In genomic region chr18:74895686-74896085, GRCh38 we compare ENCODE assay signal across 16 cellular contexts.
A peak's percentile ranks its signal among the peaks of the same experiment; 100 is the strongest.
DNase-seq lines count a peak whose midpoint lies in the region; ATAC-seq and TF ChIP-seq lines count a peak whose summit lies in the region.
"Had no signal": no experiment of that assay in that cellular context is flagged by ENCODE, and none has a peak within 500 bp of the region (broad histone marks: within the 10 kb centered on the region; RNA-seq: fewer than 3 reads in every experiment).

No MANE protein-coding gene starts in this region.

- DNase-seq in A673 (ENCODE audit: low spot score) (peak; percentile 77), HCT116 (ENCODE audit: low read depth, low spot score) (peak; percentile 6), SK-N-SH (no peak), foreskin melanocyte (peak; percentile 56), SHP77 treated with DMSO at 0.1 percent for 48 hours (lab: John Stamatoyannopoulos, UW) (no peak), DMS79 treated with DMSO at 0.1 percent for 48 hours (lab: John Stamatoyannopoulos, UW) (no peak), SW 1271 (lab: John Stamatoyannopoulos, UW) (no peak)
- DNase-seq in activated T-cell treated with anti-CD3 and anti-CD28 coated beads, Interleukin-2, amount 50 U/mL, for 72 hours: no peak
- DNase-seq: DMS 273 treated with DMSO at 0.1 percent for 48 hours, MG63, occipital lobe had no signal

- no peaks in the 10 kb centered on the region for H3K36me3 Mint-ChIP-seq in activated T-cell treated with anti-CD3 and anti-CD28 coated beads, Interleukin-2, amount 50 U/mL, for 72 hours (ENCODE audit: insufficient read depth in 2 of 2)
- H3K36me3 Mint-ChIP-seq: activated CD8-positive, alpha-beta memory T cell treated with anti-CD3 and anti-CD28 coated beads, Interleukin-2, amount 10 ng/mL, durations not matched to agents 7 days and 5 days had no signal

- CTCF ChIA-PET in A673 (lab: Charles Lee) (no interaction called here), HCT116 (lab: Charles Lee) (interaction anchor here (1.5 kb wide), 1 partner anchor 24 kb away, joined by 3 read pairs; no protein-coding TSS in a partner anchor), SK-N-SH (lab: Yijun Ruan, JAX) (no interaction called here)

- H3K4me3 ChIP-seq in A673 (ENCODE audit: low read depth, low read length, poor library complexity, severe bottlenecking) (no peak overlapping the region), HCT116 (replicated peaks in 1 of 2; ENCODE audit: low read depth in 1 of 2, low read length in 2 of 2) (no peak overlapping the region), SK-N-SH (ENCODE audit: low read depth in 2 of 2, low read length in 1 of 2) (no peak overlapping the region)
- H3K4me3 ChIP-seq: A549, MG63 had no signal

- H4K20me1 ChIP-seq in HCT116 (ENCODE audit: insufficient read depth) (no peaks in the 10 kb centered on the region), SK-N-SH (ENCODE audit: insufficient read depth) (no peaks in the 10 kb centered on the region)

- H3K9me2 ChIP-seq in HCT116 (ENCODE audit: insufficient read depth) (no peaks in the 10 kb centered on the region), SK-N-SH (no peaks in the 10 kb centered on the region)

- no peak overlapping the region for H3K27ac ChIP-seq in A673 (ENCODE audit: low read depth, low read length, poor library complexity, severe bottlenecking)
- no peak overlapping the region for H3K27ac ChIP-seq in HCT116 (ENCODE audit: low read depth, low read length)
- H3K27ac ChIP-seq in SK-N-SH (ENCODE audit: low read depth in 2 of 2, low read length in 1 of 2): peak overlapping the region in 1 of 2 experiments; percentile 40; a peak in 2 of 4 replicates
- H3K27ac ChIP-seq: A549, epithelial cell of prostate had no signal

- no peak for TF ChIP-seq POLR2A in HCT116 (IDR thresholded peaks at IDR 0.05; ENCODE audit: borderline replicate concordance, extremely low read depth, insufficient read depth, insufficient read length)

- H2AFZ ChIP-seq in HCT116 (ENCODE audit: low read depth, low read length, poor library complexity, severe bottlenecking) (no peak overlapping the region), SK-N-SH (ENCODE audit: low read depth) (no peak overlapping the region)

- no peaks in the 10 kb centered on the region for H3K79me2 ChIP-seq in HCT116 (ENCODE audit: insufficient read depth, low read length)
- no peaks in the 10 kb centered on the region for H3K79me2 ChIP-seq in SK-N-SH (ENCODE audit: insufficient read depth)

- no peak for TF ChIP-seq EP300 in SK-N-SH (IDR thresholded peaks at IDR 0.05; ENCODE audit: borderline replicate concordance in 1 of 2, low read depth in 1 of 2, low read length in 1 of 2)

- H3F3A ChIP-seq in SK-N-SH (replicated peaks; ENCODE audit: insufficient read depth): peaks cover 12% of the 10 kb centered on the region

- TF ChIP-seq CTCF in A673 (conservative IDR thresholded peaks at IDR 0.05; ENCODE audit: low read depth, low read length) (no peak), HCT116 (IDR thresholded peaks at IDR 0.05 in 2 of 3, conservative IDR thresholded peaks at IDR 0.05 in 1 of 3; ENCODE audit: borderline replicate concordance in 1 of 3, insufficient read depth in 1 of 3, low read depth in 2 of 3, low read length in 2 of 3) (no peak), SK-N-SH (IDR thresholded peaks at IDR 0.05) (no peak)

- ATAC-seq in HCT116: peak; percentile 64
- no peak for ATAC-seq in activated T-cell treated with anti-CD3 and anti-CD28 coated beads, Interleukin-2, amount 50 U/mL, for 72 hours (replicated peaks in 1 of 2)

- TF ChIP-seq RAD21 in HCT116 (IDR thresholded peaks at IDR 0.05; ENCODE audit: low read depth) (no peak), SK-N-SH (IDR thresholded peaks at IDR 0.05; ENCODE audit: low read length) (no peak)

- no peaks in the 10 kb centered on the region for H3K9me3 Mint-ChIP-seq in activated T-cell treated with anti-CD3 and anti-CD28 coated beads, Interleukin-2, amount 50 U/mL, for 72 hours
- H3K9me3 Mint-ChIP-seq: activated naive CD4-positive, alpha-beta T cell treated with anti-CD3 and anti-CD28 coated beads, Interleukin-2, amount 50 U/mL, for 72 hours; memory B cell had no signal

- H3K36me3 ChIP-seq in A673 (ENCODE audit: insufficient read depth, low read length, poor library complexity, severe bottlenecking) (no peaks in the 10 kb centered on the region), HCT116 (ENCODE audit: control insufficient read depth in 1 of 2, insufficient read depth in 2 of 2, low read length in 2 of 2) (no peaks in the 10 kb centered on the region), SK-N-SH (replicated peaks in 1 of 2; ENCODE audit: control insufficient read depth in 1 of 2, insufficient read depth in 2 of 2, low read length in 1 of 2) (peaks cover under 1 to 7% of the 10 kb centered on the region in 2 experiments)
- H3K36me3 ChIP-seq: MG63 had no signal

- H3K27me3 ChIP-seq in A673 (replicated peaks; ENCODE audit: insufficient read depth, low read depth, low read length, poor library complexity) (no peaks in the 10 kb centered on the region), HCT116 (ENCODE audit: insufficient read depth, low read length) (no peaks in the 10 kb centered on the region), SK-N-SH (ENCODE audit: insufficient read depth) (no peaks in the 10 kb centered on the region)
- H3K27me3 ChIP-seq: MG63 had no signal

- no peak overlapping the region for H3K27ac Mint-ChIP-seq in activated T-cell treated with anti-CD3 and anti-CD28 coated beads, Interleukin-2, amount 50 U/mL, for 72 hours
- H3K27ac Mint-ChIP-seq: activated CD8-positive, alpha-beta memory T cell treated with anti-CD3 and anti-CD28 coated beads, Interleukin-2, amount 10 ng/mL, durations not matched to agents 7 days and 5 days; activated naive CD4-positive, alpha-beta T cell treated with anti-CD3 and anti-CD28 coated beads, Interleukin-2, amount 50 U/mL, for 72 hours; memory B cell had no signal

- BruUV-seq in A673 (replicated peaks; lab: Mats Ljungman, UMichigan) (no TSS peak), HCT116 (replicated peaks; lab: Mats Ljungman, UMichigan) (no TSS peak)

- intact Hi-C loops in A673 (cut with micrococcal nuclease; ENCODE audit: unreplicated experiment) (no loop called here), HCT116 (cut with micrococcal nuclease) (loop anchor here (2.0 to 10.0 kb wide), 2 partner anchors 241 to 583 kb away; no protein-coding TSS in a partner anchor)

- H3K4me3 Mint-ChIP-seq in activated T-cell treated with anti-CD3 and anti-CD28 coated beads, Interleukin-2, amount 50 U/mL, for 72 hours: no peak overlapping the region
- H3K4me3 Mint-ChIP-seq: activated CD8-positive, alpha-beta memory T cell treated with anti-CD3 and anti-CD28 coated beads, Interleukin-2, amount 10 ng/mL, durations not matched to agents 7 days and 5 days; memory B cell had no signal

- peaks cover 18% of the 10 kb centered on the region for H3K4me1 ChIP-seq in A673 (ENCODE audit: insufficient read depth, low read length, poor library complexity, severe bottlenecking)
- H3K4me1 ChIP-seq in HCT116 (ENCODE audit: control insufficient read depth in 1 of 2, insufficient read depth in 2 of 2, low read length in 2 of 2): peaks cover 3 to 9% of the 10 kb centered on the region in 2 experiments; a peak in 3 of 4 replicates
- peaks cover 3 to 32% of the 10 kb centered on the region in 2 experiments; a peak in 2 of 4 replicates for H3K4me1 ChIP-seq in SK-N-SH (ENCODE audit: control insufficient read depth in 1 of 2, insufficient read depth in 2 of 2, low read depth in 1 of 2, low read length in 1 of 2)

- H3K4me2 ChIP-seq in HCT116 (ENCODE audit: low read length) (0 out of 2 replicates have a peak overlapping the region, but pooled peaks have one; percentile 24), SK-N-SH (no peak overlapping the region; the same call in 1 of the 2 replicates)
- H3K4me2 ChIP-seq: A549 had no signal

- peaks cover 9% of the 10 kb centered on the region for H3K4me1 Mint-ChIP-seq in activated T-cell treated with anti-CD3 and anti-CD28 coated beads, Interleukin-2, amount 50 U/mL, for 72 hours (ENCODE audit: low read depth)
- H3K4me1 Mint-ChIP-seq: memory B cell had no signal

- no peaks in the 10 kb centered on the region for H3K27me3 Mint-ChIP-seq in activated T-cell treated with anti-CD3 and anti-CD28 coated beads, Interleukin-2, amount 50 U/mL, for 72 hours (ENCODE audit: low read depth)
- H3K27me3 Mint-ChIP-seq: activated CD8-positive, alpha-beta memory T cell treated with anti-CD3 and anti-CD28 coated beads, Interleukin-2, amount 10 ng/mL, durations not matched to agents 7 days and 5 days; memory B cell had no signal

- no peak overlapping the region for H3K9ac ChIP-seq in HCT116 (ENCODE audit: low read length)
- no peak overlapping the region for H3K9ac ChIP-seq in SK-N-SH

- H3K9me3 ChIP-seq in A673 (ENCODE audit: low read depth, low read length, poor library complexity, severe bottlenecking) (no peaks in the 10 kb centered on the region), HCT116 (ENCODE audit: control insufficient read depth in 1 of 2, insufficient read depth in 1 of 2, low read depth in 1 of 2, low read length in 2 of 2) (no peaks in the 10 kb centered on the region), SK-N-SH (no peaks in the 10 kb centered on the region)
- H3K9me3 ChIP-seq: A549, MG63 had no signal

- WGBS in SK-N-SH (ENCODE audit: low lambda C conversion rate): 58% methylated on average over 1 of the region's 1 CpG

- POLR2A ChIA-PET in A673 (lab: Charles Lee; ENCODE audit: low non-redundant PET): interaction anchor here (0.6 kb wide), 1 partner anchor 12 kb away, joined by 3 read pairs; no protein-coding TSS in a partner anchor
- POLR2A ChIA-PET in HCT116 (lab: Charles Lee): no interaction called here
- POLR2A ChIA-PET in SK-N-SH (lab: Yijun Ruan, JAX): no interaction called here

- RAD21 ChIA-PET in HCT116 (lab: Charles Lee; ENCODE audit: low non-redundant PET in 1 of 2, low total read pairs in 2 of 2, uncharacterized antibody in 2 of 2, unreplicated experiment in 2 of 2): no interaction called here

TF ChIP-seq in HCT116, 20 proteins besides CTCF, POLR2A, EP300 and RAD21 (continues in another document):
- TF ChIP-seq CEBPB (IDR thresholded peaks at IDR 0.05; ENCODE audit: low read depth): no peak
- TF ChIP-seq YY1 (IDR thresholded peaks at IDR 0.05; ENCODE audit: extremely low read depth, insufficient replicate concordance, low read depth, low read length): no peak
- TF ChIP-seq CBX3 (IDR thresholded peaks at IDR 0.05; ENCODE audit: low read depth): no peak
- no peak for TF ChIP-seq EZH2 (IDR thresholded peaks at IDR 0.05)
- TF ChIP-seq ZNF274 (IDR thresholded peaks at IDR 0.05; ENCODE audit: low read depth, low read length): no peak

TF ChIP-seq in SK-N-SH, 30 proteins besides CTCF, POLR2A, EP300 and RAD21 (continues in another document):
- TF ChIP-seq YY1 (IDR thresholded peaks at IDR 0.05; ENCODE audit: low read depth) (no peak), TCF12 (IDR thresholded peaks at IDR 0.05) (0 out of 2 replicates have a peak, but pooled peaks have one; percentile 16)

Comparison
In these comparisons a context has a peak if more than half of its experiments do, and no peak if none do; other contexts are left out.
1. DNase-seq: peak in A673 (single experiment), HCT116 (single experiment) and foreskin melanocyte (single experiment); none in SK-N-SH (single experiment), SHP77 treated with DMSO at 0.1 percent for 48 hours (single experiment), DMS79 treated with DMSO at 0.1 percent for 48 hours (single experiment), SW 1271 (0 of 2) and activated T-cell treated with anti-CD3 and anti-CD28 coated beads, Interleukin-2, amount 50 U/mL, for 72 hours (0 of 2).